ENCODE assay signal across 1 cellular context in genomic region chr3:182787302-182788036, GRCh38.
TF ChIP-seq lines count a peak whose summit lies in the region.

No MANE protein-coding gene starts in this region.

TF ChIP-seq in H1, 55 proteins besides CTCF, POLR2A, EP300 and RAD21:
- TF ChIP-seq RXRA (IDR thresholded peaks at IDR 0.05; ENCODE audit: insufficient read depth, low read depth, low read length) (no peak), MAFK (IDR thresholded peaks at IDR 0.05; ENCODE audit: low read depth, low read length) (peak; percentile 5; the same call in 1 of the 2 replicates), BACH1 (IDR thresholded peaks at IDR 0.05; ENCODE audit: low read length) (peak; percentile 54; the same call in 1 of the 2 replicates), FOSL1 (IDR thresholded peaks at IDR 0.05; ENCODE audit: insufficient read depth, low read depth, low read length) (no peak)
